21 cellular contexts compared by ENCODE assay signal in genomic region chr14:70022771-70023445, GRCh38.
"Had no signal": no experiment of that assay in that cellular context is flagged by ENCODE, and none has a peak within 500 bp of the region (broad histone marks: within the 10 kb centered on the region; RNA-seq: fewer than 3 reads in every experiment).

No MANE protein-coding gene starts in this region.

- H3K27me3 ChIP-seq: hepatocyte, ovary, right atrium auricular region, tibial nerve, vagina had no signal

- H3K9me3 ChIP-seq: left ventricle myocardium inferior, mucosa of descending colon, ovary, right atrium auricular region, tibial nerve, vagina had no signal

- H3K4me3 ChIP-seq: hepatocyte, left ventricle myocardium inferior, lung, mucosa of descending colon, ovary, right atrium auricular region, skin epidermis, tibial nerve, vagina had no signal

- H3K27ac ChIP-seq: hepatocyte, left ventricle myocardium inferior, ovary, right atrium auricular region, skin epidermis, tibial nerve, vagina had no signal

- ATAC-seq: mucosa of descending colon; naive thymus-derived CD4-positive, alpha-beta T cell; natural killer cell treated with Interleukin-12 subunit alpha and Interleukin-12 subunit beta and Interleukin-15 and Interleukin-18, amount 100 ng/mL, for 72 hours; sciatic nerve; stimulated activated naive CD8-positive, alpha-beta T cell treated with anti-CD3 and anti-CD28 coated beads, Interleukin-15, amount 100 ng/mL, for 72 hours had no signal

- DNase-seq: islet precursor cell; left ventricle myocardium inferior; midbrain; mucosa of descending colon; naive thymus-derived CD4-positive, alpha-beta T cell; ovary; stimulated activated CD4-positive, alpha-beta T cell treated with anti-CD3 and anti-CD28 coated beads, Interleukin-12 subunit alpha, Interleukin-12 subunit beta, amount 100 ng/mL, for 4 hours; stimulated activated CD4-positive, alpha-beta T cell treated with anti-CD3 and anti-CD28 coated beads, Interleukin-15, amount 100 ng/mL, for 24 hours; stimulated activated CD4-positive, alpha-beta T cell treated with anti-CD3 and anti-CD28 coated beads, Interleukin-2, amount 100 ng/mL, for 24 hours; stimulated activated CD4-positive, alpha-beta T cell treated with anti-CD3 and anti-CD28 coated beads, Interleukin-4, amount 100 ng/mL, for 1 hour; stimulated activated naive CD4-positive, alpha-beta T cell; stimulated activated naive CD8-positive, alpha-beta T cell treated with anti-CD3 and anti-CD28 coated beads, Interleukin-15, amount 100 ng/mL, for 72 hours; substantia nigra had no signal
